8 cellular contexts compared by ENCODE assay signal in the genomic region with DNA sequence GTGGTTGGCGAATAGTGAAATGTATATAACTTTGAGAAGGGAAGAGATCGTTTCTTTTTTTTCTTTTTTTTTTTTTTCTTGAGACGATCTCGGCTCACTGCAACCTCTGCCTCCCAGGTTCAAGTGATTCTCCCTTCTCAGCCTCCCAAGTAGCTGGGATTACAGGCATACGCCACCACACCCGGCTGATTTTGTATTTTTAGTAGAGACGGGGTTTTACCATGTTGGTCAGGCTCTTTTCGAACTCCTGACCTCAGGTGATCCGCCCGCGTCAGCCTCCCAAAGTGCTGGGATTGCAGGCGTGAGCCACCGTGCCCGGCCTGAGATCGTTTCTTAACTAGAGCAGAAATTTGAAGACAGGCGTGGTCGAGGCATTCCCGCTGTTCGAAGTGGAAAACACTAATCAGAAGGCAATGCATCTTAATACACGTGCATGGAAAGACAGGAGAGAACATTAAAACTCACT. TPM values are rescaled to one million over a fixed set of nuclear protein-coding genes. Genes with fewer than 3 reads are reported as not detected.
A peak's percentile ranks its signal among the peaks of the same experiment; 100 is the strongest.
DNase-seq lines count a peak whose midpoint lies in the region; ATAC-seq, FAIRE-seq and TF ChIP-seq lines count a peak whose summit lies in the region.
"Not testable (repeated sequence)": the region's sequence is repeated elsewhere in the genome, so short reads cannot be mapped to it uniquely, and the experiment has no call there.

No MANE protein-coding gene starts in this region.

- H3K9me3 Mint-ChIP-seq in activated B cell treated with CpG ODN at 0.5 μM for 24 hours; astrocyte (ENCODE audit: unreplicated experiment): not testable (repeated sequence)

- H3K4me2 ChIP-seq in DOHH2 (ENCODE audit: low read length), result peak overlapping the region; percentile 83
- peak overlapping the region; percentile 95 for H3K4me2 ChIP-seq in astrocyte (ENCODE audit: low read length)

- POLR2A ChIA-PET in activated B cell treated with CpG ODN at 0.5 μM for 24 hours (lab: Charles Lee), result interaction anchor here (0.6 to 3.6 kb wide), 12 partner anchors 15 to 587 kb away, joined by 3 to 46 read pairs (median 4); a partner anchor contains a TSS

- DNase-seq in NCI-H1092 treated with DMSO at 0.1 percent for 48 hours (lab: John Stamatoyannopoulos, UW), result peak; percentile 11
- DNase-seq in activated B cell treated with CpG ODN at 0.5 μM for 24 hours; astrocyte (ENCODE audit: low read depth); esophagus squamous epithelium (lab: John Stamatoyannopoulos, UW); left lung; tibial artery: not testable (repeated sequence)
- peak in 1 of 6 donors; percentile 26 for DNase-seq in pancreas

- TF ChIP-seq POLR2A in esophagus squamous epithelium (IDR thresholded peaks at IDR 0.05), result peak in 1 of 4 donors; percentile 0

- WGBS in esophagus squamous epithelium, 2 donors, result 16 to 27% methylated on average over 11 to 16 of the region's 20 CpGs
- WGBS in pancreas, 2 donors, result 20% methylated on average over 20 of the region's 20 CpGs

- not testable (repeated sequence) for FAIRE-seq in astrocyte (lab: Jason Lieb, UNC); pancreas (lab: Jason Lieb, UNC)

- H3K36me3 ChIP-seq in DOHH2 (ENCODE audit: control insufficient read depth, low read length); astrocyte (ENCODE audit: insufficient read depth, low read length); esophagus squamous epithelium; left lung; pancreas; tibial artery: not testable (repeated sequence)

- H3F3A ChIP-seq in DOHH2 (ENCODE audit: control insufficient read depth, insufficient read depth), result peaks cover 13% of the 10 kb centered on the region

- H3K27me3 ChIP-seq in DOHH2 (ENCODE audit: control insufficient read depth, low read length); astrocyte (ENCODE audit: insufficient read depth, low read length); esophagus squamous epithelium; left lung; pancreas; tibial artery: not testable (repeated sequence)

- peak overlapping the region; percentile 98 for H2AFZ ChIP-seq in astrocyte (ENCODE audit: low read depth, low read length)

- H3K4me1 Mint-ChIP-seq in activated B cell treated with CpG ODN at 0.5 μM for 24 hours, result peaks cover 27% of the 10 kb centered on the region
- peaks cover 31% of the 10 kb centered on the region for H3K4me1 Mint-ChIP-seq in astrocyte (ENCODE audit: low read depth, unreplicated experiment)

- not testable (repeated sequence) for H3K9me3 ChIP-seq in DOHH2 (ENCODE audit: control insufficient read depth, insufficient read depth, low read length); astrocyte (ENCODE audit: insufficient read depth, low read depth, low read length); esophagus squamous epithelium; left lung; pancreas; tibial artery

- not testable (repeated sequence) for TF ChIP-seq CTCF in DOHH2 (IDR thresholded peaks at IDR 0.05; ENCODE audit: low read depth, low read length, poor library complexity, severe bottlenecking); activated B cell treated with CpG ODN at 0.5 μM for 24 hours (IDR thresholded peaks at IDR 0.05); astrocyte (IDR thresholded peaks at IDR 0.05; ENCODE audit: insufficient read depth, low read depth, low read length); esophagus squamous epithelium (IDR thresholded peaks at IDR 0.05); left lung (IDR thresholded peaks at IDR 0.05); pancreas (IDR thresholded peaks at IDR 0.05); tibial artery (IDR thresholded peaks at IDR 0.05)

- intact Hi-C loops in activated B cell treated with CpG ODN at 0.5 μM for 24 hours (cut with micrococcal nuclease) (loop anchor here (1.0 to 5.0 kb wide), 10 partner anchors 20 to 1969 kb away; a partner anchor contains a TSS), esophagus squamous epithelium (cut with DNase I) (loop anchor here (5.0 kb wide), 1 partner anchor 68 kb away; a partner anchor contains a TSS), left lung (cut with DNase I) (loop anchor here in 1 of 2 donors (5.0 kb wide), 1 partner anchor 63 kb away; no protein-coding TSS in a partner anchor), pancreas (cut with DNase I) (loop anchor here in 2 of 3 donors (10.0 kb wide), 1 partner anchor 65 kb away; a partner anchor contains a TSS)
- intact Hi-C loops in tibial artery (cut with DNase I; ENCODE audit: low total_unique reads), result not testable (repeated sequence)

- ATAC-seq in activated B cell treated with CpG ODN at 0.5 μM for 24 hours (ENCODE audit: low read depth); left lung; pancreas: not testable (repeated sequence)

- not testable (repeated sequence) for H3K27ac ChIP-seq in DOHH2 (ENCODE audit: low read depth, low read length)
- H3K27ac ChIP-seq in astrocyte (ENCODE audit: low read depth, low read length) (peak overlapping the region; percentile 65), esophagus squamous epithelium (peak overlapping the region; percentile 87 to 97 (median 93)), left lung (peak overlapping the region; percentile 83 to 85), pancreas (peak overlapping the region; percentile 73 to 86 (median 80)), tibial artery (peak overlapping the region; percentile 91 to 96)

- not testable (repeated sequence) for H3K9me2 ChIP-seq in DOHH2 (replicated peaks; ENCODE audit: control insufficient read depth, low read length)

- H3K79me2 ChIP-seq in DOHH2 (ENCODE audit: control insufficient read depth, low read length) (peaks cover 38% of the 10 kb centered on the region), astrocyte (ENCODE audit: insufficient read depth, low read length) (peaks cover 37% of the 10 kb centered on the region)

- H3K4me1 ChIP-seq in DOHH2 (ENCODE audit: control insufficient read depth, low read length), result peaks cover 30% of the 10 kb centered on the region
- not testable (repeated sequence) for H3K4me1 ChIP-seq in astrocyte (ENCODE audit: insufficient read depth, low read length)
- H3K4me1 ChIP-seq in esophagus squamous epithelium, result peaks cover 10 to 52% (median 27%) of the 10 kb centered on the region in 3 donors
- peaks cover 7 to 41% of the 10 kb centered on the region in 2 donors for H3K4me1 ChIP-seq in left lung
- H3K4me1 ChIP-seq in pancreas, result peaks cover 0 to 25% (median 0%) of the 10 kb centered on the region in 3 donors
- H3K4me1 ChIP-seq in tibial artery, result peaks cover 0 to 59% (median 28%) of the 10 kb centered on the region in 4 donors

- not testable (repeated sequence) for H4K20me1 ChIP-seq in DOHH2 (ENCODE audit: control insufficient read depth, insufficient read depth, low read depth, low read length)
- H4K20me1 ChIP-seq in astrocyte (ENCODE audit: insufficient read depth, low read length), result peaks cover 20% of the 10 kb centered on the region

- peak overlapping the region; percentile 90 for H3K27ac Mint-ChIP-seq in activated B cell treated with CpG ODN at 0.5 μM for 24 hours
- H3K27ac Mint-ChIP-seq in astrocyte (ENCODE audit: unreplicated experiment), result peak overlapping the region; percentile 79

- H3K27me3 Mint-ChIP-seq in activated B cell treated with CpG ODN at 0.5 μM for 24 hours; astrocyte (ENCODE audit: low read depth, unreplicated experiment): not testable (repeated sequence)

- H3K4me3 ChIP-seq in DOHH2 (ENCODE audit: low read length) (peak overlapping the region; percentile 98), astrocyte (ENCODE audit: insufficient read depth, low read depth, low read length) (peak overlapping the region; percentile 85), esophagus squamous epithelium (peak overlapping the region; percentile 69 to 99 (median 89)), left lung (peak overlapping the region; percentile 65 to 76), pancreas (peak overlapping the region; percentile 42 to 89 (median 84)), tibial artery (peak overlapping the region; percentile 81 to 96)

- H3K9ac ChIP-seq in astrocyte (ENCODE audit: low read length), result peak overlapping the region; percentile 82

- not testable (repeated sequence) for H3K36me3 Mint-ChIP-seq in activated B cell treated with CpG ODN at 0.5 μM for 24 hours (ENCODE audit: low read depth); astrocyte (ENCODE audit: low read depth, unreplicated experiment)

- CTCF ChIA-PET in activated B cell treated with CpG ODN at 0.5 μM for 24 hours (lab: Charles Lee), result interaction anchor here (0.7 to 1.9 kb wide), 5 partner anchors 20 to 80 kb away, joined by 3 to 11 read pairs (median 4); a partner anchor contains a TSS

- H3K4me3 Mint-ChIP-seq in activated B cell treated with CpG ODN at 0.5 μM for 24 hours, result peak overlapping the region; percentile 95
- H3K4me3 Mint-ChIP-seq in astrocyte (ENCODE audit: unreplicated experiment), result peak overlapping the region; percentile 87

RNA-seq across cellular contexts. Expression of a gene that starts 0.9 kb away (rescaled TPM):
- total RNA-seq in activated B cell treated with CpG ODN at 0.5 μM for 24 hours, result 11.7 and 14.5 TPM in 2 replicates
- total RNA-seq in astrocyte, result 16.4 and 19.7 TPM in 2 replicates
- 10 to 100 TPM in 3 of 4 donors, 1 to 10 TPM in 1; 9.9 to 18.6 (median 14.3) TPM for total RNA-seq in esophagus squamous epithelium
- total RNA-seq in left lung, result 10 to 100 TPM; 16.4 to 25.6 TPM
- total RNA-seq in pancreas, result 1 to 10 TPM; 4.9 to 8.6 (median 7.2) TPM
- polyA plus RNA-seq in pancreas, result 1 to 10 TPM; 3.8 to 6.5 TPM

RNA-seq across cellular contexts. Expression of a gene that starts 51.2 kb away (rescaled TPM):
- total RNA-seq in activated B cell treated with CpG ODN at 0.5 μM for 24 hours (49.6 and 56.2 TPM in 2 replicates), astrocyte (34.4 and 35.1 TPM in 2 replicates), esophagus squamous epithelium (10 to 100 TPM; 11.1 to 29.3 (median 22.0) TPM), left lung (10 to 100 TPM; 30.2 to 30.9 TPM), pancreas (10 to 100 TPM; 12.0 to 18.7 (median 15.2) TPM)
- 10 to 100 TPM in 1 of 2 donors, 1 to 10 TPM in 1; 6.3 to 13.7 TPM for polyA plus RNA-seq in pancreas
